ENCODE assay signal across 22 cellular contexts in genomic region chr7:29478687-29479086, GRCh38.
"Had no signal": no experiment of that assay in that cellular context is flagged by ENCODE, and none has a peak within 500 bp of the region (broad histone marks: within the 10 kb centered on the region; RNA-seq: fewer than 3 reads in every experiment).

No MANE protein-coding gene starts in this region.

- H3K27ac Mint-ChIP-seq: dendritic cell treated with granulocyte-macrophage colony-stimulating factor and Interleukin-4, amounts not matched to agents 40 ng/mL and 50 ng/mL, for 4 days; stimulated activated naive B cell treated with anti-CD40 and anti-IgM and Interleukin-4, amounts not matched to agents 10 μg/mL and 1 μg/mL and 100 μg/mL, for 72 hours; stimulated activated naive CD8-positive, alpha-beta T cell treated with anti-CD3 and anti-CD28 coated beads, Interleukin-15, amount 100 ng/mL, for 72 hours; type B pancreatic cell had no signal

- H3K36me3 Mint-ChIP-seq: stimulated activated naive B cell treated with anti-CD40 and anti-IgM and Interleukin-4, amounts not matched to agents 10 μg/mL and 1 μg/mL and 100 μg/mL, for 72 hours; type B pancreatic cell had no signal

- H3K27me3 ChIP-seq: esophagus squamous epithelium, gastroesophageal sphincter, thyroid gland, uterus had no signal

- H3K9me3 Mint-ChIP-seq: dendritic cell treated with granulocyte-macrophage colony-stimulating factor and Interleukin-4, amounts not matched to agents 40 ng/mL and 50 ng/mL, for 4 days; immature natural killer cell; nephron; stimulated activated naive B cell treated with anti-CD40 and anti-IgM and Interleukin-4, amounts not matched to agents 10 μg/mL and 1 μg/mL and 100 μg/mL, for 72 hours; stimulated activated naive CD8-positive, alpha-beta T cell treated with anti-CD3 and anti-CD28 coated beads, Interleukin-15, amount 100 ng/mL, for 72 hours; type B pancreatic cell had no signal

- H3K36me3 ChIP-seq: esophagus squamous epithelium, gastroesophageal sphincter, prostate gland, thyroid gland, uterus had no signal

- ATAC-seq: gastroesophageal sphincter; left ventricle myocardium superior; sciatic nerve; stimulated activated naive B cell treated with anti-CD40 and anti-IgM and Interleukin-4, amounts not matched to agents 10 μg/mL and 1 μg/mL and 100 μg/mL, for 72 hours; stimulated activated naive CD8-positive, alpha-beta T cell treated with anti-CD3 and anti-CD28 coated beads, Interleukin-15, amount 100 ng/mL, for 72 hours had no signal

- H3K27me3 Mint-ChIP-seq: dendritic cell treated with granulocyte-macrophage colony-stimulating factor and Interleukin-4, amounts not matched to agents 40 ng/mL and 50 ng/mL, for 4 days; type B pancreatic cell had no signal

- H3K27ac ChIP-seq: parathyroid adenoma had no signal

- H3K9me3 ChIP-seq: esophagus squamous epithelium, gastroesophageal sphincter, prostate gland, thyroid gland, uterus had no signal

- DNase-seq: esophagus squamous epithelium; foreskin fibroblast; immature natural killer cell; left cardiac atrium; left ventricle myocardium superior; mesenchymal stem cell; occipital lobe; stimulated activated CD4-positive, alpha-beta T cell treated with anti-CD3 and anti-CD28 coated beads, Interleukin-2, amount 100 ng/mL, for 24 hours; stimulated activated CD4-positive, alpha-beta T cell treated with anti-CD3 and anti-CD28 coated beads, Interleukin-4, amount 100 ng/mL, for 4 hours; stimulated activated naive B cell treated with anti-CD40 and anti-IgM and Interleukin-4, amounts not matched to agents 10 μg/mL and 1 μg/mL and 100 μg/mL, for 72 hours; stimulated activated naive CD8-positive, alpha-beta T cell treated with anti-CD3 and anti-CD28 coated beads, Interleukin-15, amount 100 ng/mL, for 72 hours; thyroid gland; uterus had no signal

- H3K4me1 Mint-ChIP-seq: immature natural killer cell; stimulated activated naive B cell treated with anti-CD40 and anti-IgM and Interleukin-4, amounts not matched to agents 10 μg/mL and 1 μg/mL and 100 μg/mL, for 72 hours; stimulated activated naive CD8-positive, alpha-beta T cell treated with anti-CD3 and anti-CD28 coated beads, Interleukin-15, amount 100 ng/mL, for 72 hours had no signal

- FAIRE-seq: keratinocyte had no signal

- H3K4me1 ChIP-seq: parathyroid adenoma, uterus had no signal

- H3K4me3 Mint-ChIP-seq: dendritic cell treated with granulocyte-macrophage colony-stimulating factor and Interleukin-4, amounts not matched to agents 40 ng/mL and 50 ng/mL, for 4 days; immature natural killer cell; stimulated activated naive B cell treated with anti-CD40 and anti-IgM and Interleukin-4, amounts not matched to agents 10 μg/mL and 1 μg/mL and 100 μg/mL, for 72 hours; stimulated activated naive CD8-positive, alpha-beta T cell treated with anti-CD3 and anti-CD28 coated beads, Interleukin-15, amount 100 ng/mL, for 72 hours; type B pancreatic cell had no signal

- H3K4me3 ChIP-seq: esophagus squamous epithelium, gastroesophageal sphincter, lung, prostate gland, thyroid gland, uterus had no signal
